13 cellular contexts compared by ENCODE assay signal in genomic region chr22:43376765-43377485, GRCh38. TPM values are rescaled to one million over a fixed set of nuclear protein-coding genes. Genes with fewer than 3 reads are reported as not detected.
A peak's percentile ranks its signal among the peaks of the same experiment; 100 is the strongest.
DNase-seq lines count a peak whose midpoint lies in the region; ATAC-seq, FAIRE-seq and TF ChIP-seq lines count a peak whose summit lies in the region.
"Had no signal": no experiment of that assay in that cellular context is flagged by ENCODE, and none has a peak within 500 bp of the region (broad histone marks: within the 10 kb centered on the region; RNA-seq: fewer than 3 reads in every experiment).

No MANE protein-coding gene starts in this region.

- H3K36me3 ChIP-seq in liver (ENCODE audit: control insufficient read depth in 4 of 4, insufficient read depth in 3 of 4, low read depth in 1 of 4, low read length in 3 of 4), result no peaks in the 10 kb centered on the region
- H3K36me3 ChIP-seq in HepG2 (replicated peaks in 1 of 2; ENCODE audit: control insufficient read depth in 1 of 2, insufficient read depth in 2 of 2, low read length in 2 of 2), result no peaks in the 10 kb centered on the region
- H3K36me3 ChIP-seq in thyroid gland, result no peaks in the 10 kb centered on the region

- H3K27ac Mint-ChIP-seq in nephron progenitor cell, result no peak overlapping the region
- H3K27ac Mint-ChIP-seq: CD4-positive, CD25-positive, alpha-beta regulatory T cell had no signal

- no peaks in the 10 kb centered on the region for H3K79me2 ChIP-seq in HepG2 (ENCODE audit: insufficient read depth, low read length)

- peaks cover 31% of the 10 kb centered on the region for H3K9me3 Mint-ChIP-seq in nephron progenitor cell

- peaks cover 55% of the 10 kb centered on the region for H3K27me3 Mint-ChIP-seq in nephron progenitor cell (ENCODE audit: low read depth, poor library complexity)

- H3K27ac ChIP-seq in liver (ENCODE audit: low read depth in 1 of 2, low read length in 2 of 2) (peak overlapping the region; percentile 43 to 85), HepG2 (ENCODE audit: extremely low read length, insufficient read depth, low read length) (no peak overlapping the region), VCaP (peak overlapping the region; percentile 38), thyroid gland (peak overlapping the region; percentile 72 to 89 (median 75))
- H3K27ac ChIP-seq: HL-60 had no signal

- no peaks in the 10 kb centered on the region for H4K20me1 ChIP-seq in HepG2 (ENCODE audit: insufficient read depth, low read length)

- H3K27me3 ChIP-seq in liver (ENCODE audit: control insufficient read depth in 4 of 4, insufficient read depth in 4 of 4, low read length in 3 of 4), result no peaks in the 10 kb centered on the region
- H3K27me3 ChIP-seq in HepG2 (ENCODE audit: control insufficient read depth in 1 of 2, insufficient read depth in 2 of 2, low read length in 2 of 2), result no peaks in the 10 kb centered on the region
- no peaks in the 10 kb centered on the region for H3K27me3 ChIP-seq in thyroid gland

- intact Hi-C loops in HepG2 (cut with micrococcal nuclease; ENCODE audit: unreplicated experiment) (no loop called here), thyroid gland (cut with DNase I) (no loop called here)

- H3K4me3 Mint-ChIP-seq in nephron progenitor cell, result no peak overlapping the region
- H3K4me3 Mint-ChIP-seq: CD4-positive, CD25-positive, alpha-beta regulatory T cell had no signal

- no peak overlapping the region for H3K4me3 ChIP-seq in liver (ENCODE audit: low read depth in 1 of 3, low read length in 3 of 3)
- no peak overlapping the region for H3K4me3 ChIP-seq in HepG2 (replicated peaks in 1 of 3; ENCODE audit: insufficient read depth in 1 of 3, low read depth in 2 of 3, low read length in 3 of 3)
- H3K4me3 ChIP-seq in thyroid gland (replicated peaks in 1 of 3), result no peak overlapping the region

- WGBS in liver, result 44% methylated on average over 15 of the region's 15 CpGs
- WGBS in HepG2 (ENCODE audit: low lambda C conversion rate), result 56% methylated on average over 15 of the region's 15 CpGs
- 25 to 32% methylated on average over 15 of the region's 15 CpGs for WGBS in thyroid gland, 2 donors

- TF ChIP-seq CTCF in liver (IDR thresholded peaks at IDR 0.05; ENCODE audit: low read depth, low read length, missing input control), result no peak
- TF ChIP-seq CTCF in HepG2 (CRISPR knock-in tag; IDR thresholded peaks at IDR 0.05), result no peak
- no peak for TF ChIP-seq CTCF in VCaP (conservative IDR thresholded peaks at IDR 0.05)
- no peak for TF ChIP-seq CTCF in thyroid gland (IDR thresholded peaks at IDR 0.05)
- no peak for TF ChIP-seq CTCF in nephron progenitor cell (IDR thresholded peaks at IDR 0.05)

- CTCF ChIA-PET in HepG2 (lab: Yijun Ruan, JAX; ENCODE audit: low intra/inter-chr PET ratio, low total read pairs), result no interaction called here

- in situ Hi-C loops in HepG2 (cut with HindIII; ENCODE audit: extremely low pct_ligation_motif_present, low pct_unique_long_range_greater_than_20kb), result no loop called here

- peak overlapping the region in 1 of 2 donors; percentile 69 for H3K9ac ChIP-seq in liver (ENCODE audit: low read depth in 1 of 2, low read length in 2 of 2)
- H3K9ac ChIP-seq in HepG2 (ENCODE audit: insufficient read depth, low read depth, low read length), result no peak overlapping the region

- H3K4me1 Mint-ChIP-seq in nephron progenitor cell, result peaks cover 26% of the 10 kb centered on the region

- no peak overlapping the region for H2AFZ ChIP-seq in HepG2 (ENCODE audit: low read length)

- no peak overlapping the region for H3K4me2 ChIP-seq in HepG2 (ENCODE audit: low read depth, low read length)

- peaks cover 3% of the 10 kb centered on the region for H3K36me3 Mint-ChIP-seq in nephron progenitor cell (ENCODE audit: low read depth)

- TF ChIP-seq RAD21 in liver (IDR thresholded peaks at IDR 0.05) (peak in 1 of 2 donors; percentile 7), HepG2 (CRISPR knock-in tag; IDR thresholded peaks at IDR 0.05) (no peak)

- no TSS peak for BruUV-seq in HepG2 (replicated peaks; lab: Mats Ljungman, UMichigan)

- H3K4me1 ChIP-seq in liver (ENCODE audit: control insufficient read depth in 4 of 4, insufficient read depth in 4 of 4, low read length in 3 of 4) (peaks cover 5 to 23% (median 20%) of the 10 kb centered on the region in 4 donors), HepG2 (ENCODE audit: insufficient read depth, low read length) (peaks cover 52% of the 10 kb centered on the region), thyroid gland (peaks cover 19 to 25% of the 10 kb centered on the region in 2 donors)

- FAIRE-seq in HepG2 (lab: Jason Lieb, UNC), result no peak

- POLR2A ChIA-PET in HepG2 (lab: Yijun Ruan, JAX), result no interaction called here

- ATAC-seq in HepG2 (no peak), HG03039 (IDR thresholded peaks at IDR 0.05; ENCODE audit: unreplicated experiment) (no peak)

- TF ChIP-seq POLR2A in HepG2 (IDR thresholded peaks at IDR 0.05; ENCODE audit: insufficient read depth in 1 of 2, low read depth in 2 of 2, low read length in 2 of 2) (no peak), thyroid gland (IDR thresholded peaks at IDR 0.05) (no peak)

- DNase-seq in HepG2 (ENCODE audit: low spot score) (no peak), iris pigment epithelial cell (ENCODE audit: low read depth) (peak; percentile 36), thyroid gland (peak; percentile 52), nephron progenitor cell (no peak), HUDEP-2 (lab: John Stamatoyannopoulos, UW; ENCODE audit: unreplicated experiment in 76 of 76) (no peak)
- DNase-seq: CD4-positive, CD25-positive, alpha-beta regulatory T cell; erythroblast; NCI-H524 treated with DMSO at 0.1 percent for 48 hours; stimulated activated CD4-positive, alpha-beta T cell treated with anti-CD3 and anti-CD28 coated beads, Interleukin-1b, Interleukin-23, amount 100 ng/mL, for 48 hours had no signal

- H3K9me3 ChIP-seq in liver (ENCODE audit: control insufficient read depth in 4 of 4, low read length in 3 of 4), result peaks cover 0 to 2% (median 0%) of the 10 kb centered on the region in 4 donors
- no peaks in the 10 kb centered on the region for H3K9me3 ChIP-seq in HepG2 (ENCODE audit: low read length)
- H3K9me3 ChIP-seq in thyroid gland, result no peaks in the 10 kb centered on the region

- TF ChIP-seq EP300 in HepG2 (IDR thresholded peaks at IDR 0.05; ENCODE audit: low read depth in 2 of 2, low read length in 2 of 2), result no peak
- TF ChIP-seq EP300 in HepG2 (CRISPR knock-in tag; IDR thresholded peaks at IDR 0.05; ENCODE audit: borderline replicate concordance), result no peak

RNA-seq across cellular contexts. Expression of gene SCUBE1, which starts 33.8 kb away (rescaled TPM):
- under 1 TPM in 1 of 2 donors, not detected in 1; 0.08 TPM for total RNA-seq in liver
- polyA plus RNA-seq in liver, result under 1 TPM; 0.07 to 0.46 TPM
- under 0.01 TPM in 1 of 2 replicates, not detected in the other for total RNA-seq in HepG2 (2016; rRNA removed; fragmentation: Illumina TruSeq; extraction: Trizol)
- not detected in 2 replicates for total RNA-seq in HepG2 (2016; cell fraction: cytosol; rRNA removed; fragmentation: Illumina TruSeq; extraction: Trizol; ENCODE audit: low read depth)
- under 0.01 and 0.06 TPM in 2 replicates for total RNA-seq in HepG2 (2016; cell fraction: insoluble cytoplasmic fraction; rRNA removed; fragmentation: Illumina TruSeq; extraction: Trizol)
- 0.06 TPM in 1 of 2 replicates, not detected in the other for total RNA-seq in HepG2 (2016; cell fraction: membrane; rRNA removed; fragmentation: Illumina TruSeq; extraction: Trizol)
- total RNA-seq in HepG2 (2016; cell fraction: nucleus; rRNA removed; fragmentation: Illumina TruSeq; extraction: Trizol), result not detected in 2 replicates
- polyA plus RNA-seq in HepG2 (2011; rRNA removed), result 0.04 and 0.05 TPM in 2 replicates
- 0.05 TPM in 1 of 2 replicates, not detected in the other for polyA plus RNA-seq in HepG2 (2011; cell fraction: cytosol; rRNA removed)
- 0.02 and 0.09 TPM in 2 replicates for polyA plus RNA-seq in HepG2 (2011; cell fraction: nucleus; rRNA removed)
- not detected in 2 replicates for polyA plus RNA-seq in HepG2 (2012)
- not detected in 2 replicates for polyA plus RNA-seq in HepG2 (2016; cell fraction: cytosol; fragmentation: Illumina TruSeq; extraction: Trizol; ENCODE audit: low read depth)
- not detected in 2 replicates for polyA plus RNA-seq in HepG2 (2016; cell fraction: insoluble cytoplasmic fraction; fragmentation: Illumina TruSeq; extraction: Trizol; ENCODE audit: low read depth)
- not detected in 2 replicates for polyA plus RNA-seq in HepG2 (2016; cell fraction: membrane; fragmentation: Illumina TruSeq; extraction: Trizol; ENCODE audit: low read depth)
- not detected in 2 replicates for polyA plus RNA-seq in HepG2 (2016; cell fraction: nucleus; fragmentation: Illumina TruSeq; extraction: Trizol; ENCODE audit: insufficient read depth, low read depth)
- not detected in 2 replicates for polyA minus RNA-seq in HepG2 (2011; rRNA and poly(A)+ RNA removed; ENCODE audit: low replicate concordance)
- polyA minus RNA-seq in HepG2 (2011; cell fraction: cytosol; rRNA and poly(A)+ RNA removed), result not detected in 2 replicates
- polyA minus RNA-seq in HepG2 (2011; cell fraction: nucleus; rRNA and poly(A)+ RNA removed), result not detected in 2 replicates
- total RNA-seq in thyroid gland, result 1 to 10 TPM in 2 of 4 donors, under 1 TPM in 2; 0.78 to 3.5 (median 0.95) TPM
- polyA plus RNA-seq: CD4-positive, CD25-positive, alpha-beta regulatory T cell had no signal

RNA-seq across cellular contexts. Expression of gene MPPED1, which starts 34.9 kb away (rescaled TPM):
- total RNA-seq in liver (1 to 10 TPM in 1 of 2 donors, under 1 TPM in 1; 0.89 to 3.3 TPM), HepG2 (2016; rRNA removed; fragmentation: Illumina TruSeq; extraction: Trizol) (not detected in 2 replicates), thyroid gland (not detected)
- polyA plus RNA-seq in liver (1 to 10 TPM; 4.9 to 6.5 TPM), HepG2 (2011; rRNA removed) (0.77 and 1.2 TPM in 2 replicates)
- not detected in 2 replicates for total RNA-seq in HepG2 (2016; cell fraction: cytosol; rRNA removed; fragmentation: Illumina TruSeq; extraction: Trizol; ENCODE audit: low read depth)
- total RNA-seq in HepG2 (2016; cell fraction: insoluble cytoplasmic fraction; rRNA removed; fragmentation: Illumina TruSeq; extraction: Trizol), result not detected in 2 replicates
- not detected in 2 replicates for total RNA-seq in HepG2 (2016; cell fraction: membrane; rRNA removed; fragmentation: Illumina TruSeq; extraction: Trizol)
- total RNA-seq in HepG2 (2016; cell fraction: nucleus; rRNA removed; fragmentation: Illumina TruSeq; extraction: Trizol), result not detected in 2 replicates
- 0.78 and 0.81 TPM in 2 replicates for polyA plus RNA-seq in HepG2 (2011; cell fraction: cytosol; rRNA removed)
- 0.59 and 0.83 TPM in 2 replicates for polyA plus RNA-seq in HepG2 (2011; cell fraction: nucleus; rRNA removed)
- 0.63 and 0.94 TPM in 2 replicates for polyA plus RNA-seq in HepG2 (2012)
- polyA plus RNA-seq in HepG2 (2016; cell fraction: cytosol; fragmentation: Illumina TruSeq; extraction: Trizol; ENCODE audit: low read depth), result not detected in 2 replicates
- polyA plus RNA-seq in HepG2 (2016; cell fraction: insoluble cytoplasmic fraction; fragmentation: Illumina TruSeq; extraction: Trizol; ENCODE audit: low read depth), result not detected in 2 replicates
- not detected in 2 replicates for polyA plus RNA-seq in HepG2 (2016; cell fraction: membrane; fragmentation: Illumina TruSeq; extraction: Trizol; ENCODE audit: low read depth)
- polyA plus RNA-seq in HepG2 (2016; cell fraction: nucleus; fragmentation: Illumina TruSeq; extraction: Trizol; ENCODE audit: insufficient read depth, low read depth), result not detected in 2 replicates
- 0.90 TPM in 1 of 2 replicates, not detected in the other for polyA minus RNA-seq in HepG2 (2011; rRNA and poly(A)+ RNA removed; ENCODE audit: low replicate concordance)
- polyA minus RNA-seq in HepG2 (2011; cell fraction: cytosol; rRNA and poly(A)+ RNA removed), result 0.44 and 0.49 TPM in 2 replicates
- 0.26 and 0.75 TPM in 2 replicates for polyA minus RNA-seq in HepG2 (2011; cell fraction: nucleus; rRNA and poly(A)+ RNA removed)
- total RNA-seq: CD4-positive, CD25-positive, alpha-beta regulatory T cell had no signal
- polyA plus RNA-seq: CD4-positive, CD25-positive, alpha-beta regulatory T cell had no signal

Comparison
In these comparisons a context has a peak if more than half of its experiments do, and no peak if none do; other contexts are left out.
1. DNase-seq: peak in iris pigment epithelial cell (single experiment) and thyroid gland (2 of 2); none in HepG2 (single experiment), nephron progenitor cell (single experiment) and HUDEP-2 (0 of 76).